In the genomic region with DNA sequence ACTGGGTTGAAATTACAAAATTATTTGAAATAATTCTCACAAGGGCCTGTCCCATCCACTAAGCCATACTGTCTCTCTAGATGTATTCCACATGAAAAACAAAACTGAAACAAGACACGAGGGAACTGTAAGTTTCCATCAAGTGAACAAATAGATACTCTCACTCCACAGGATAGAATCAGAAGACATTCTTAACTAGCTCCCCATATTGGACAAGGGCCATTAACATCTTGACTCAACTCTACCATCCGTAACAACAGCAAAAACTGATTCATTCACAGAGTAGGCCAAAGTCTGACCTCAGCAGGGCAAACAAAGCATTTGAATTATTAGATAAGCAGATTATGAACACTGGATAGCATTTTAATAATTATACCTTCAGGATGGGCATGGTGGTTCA, we compare ENCODE assay signal across 8 cellular contexts. TPM values are rescaled to one million over a fixed set of nuclear protein-coding genes. Genes with fewer than 3 reads are reported as not detected.
DNase-seq lines count a peak whose midpoint lies in the region; ATAC-seq and TF ChIP-seq lines count a peak whose summit lies in the region.

No MANE protein-coding gene starts in this region.

- H3K27me3 Mint-ChIP-seq in effector memory CD8-positive, alpha-beta T cell, result no peaks in the 10 kb centered on the region

- peak overlapping the region in 1 of 2 donors; percentile 13 for H3K4me3 Mint-ChIP-seq in effector memory CD8-positive, alpha-beta T cell

- H3K27ac Mint-ChIP-seq in effector memory CD8-positive, alpha-beta T cell, result peak overlapping the region in 1 of 2 donors; percentile 24

- peaks cover 19% of the 10 kb centered on the region for H3K36me3 Mint-ChIP-seq in effector memory CD8-positive, alpha-beta T cell (ENCODE audit: insufficient read depth)

- peaks cover 19 to 22% of the 10 kb centered on the region in 2 donors for H3K4me1 Mint-ChIP-seq in effector memory CD8-positive, alpha-beta T cell (ENCODE audit: low read depth in 2 of 2)

- DNase-seq in AG10803 (ENCODE audit: low read depth), result peak; percentile 85
- DNase-seq in RPMI7951 (ENCODE audit: low read depth), result peak; percentile 58
- peak; percentile 11 for DNase-seq in islet precursor cell
- no peak for DNase-seq in GOT3 (lab: John Stamatoyannopoulos, UW)
- no peak for DNase-seq in effector memory CD8-positive, alpha-beta T cell

- H3K4me3 ChIP-seq in AG10803 (ENCODE audit: low read length), result no peak overlapping the region

- ATAC-seq in GM19467 (IDR thresholded peaks at IDR 0.05; ENCODE audit: unreplicated experiment), result peak; percentile 50
- ATAC-seq in GM19035 (IDR thresholded peaks at IDR 0.05; ENCODE audit: unreplicated experiment), result no peak
- ATAC-seq in effector memory CD8-positive, alpha-beta T cell (replicated peaks), result no peak
- no peak for ATAC-seq in HG03159 (IDR thresholded peaks at IDR 0.05; ENCODE audit: unreplicated experiment)

- TF ChIP-seq CTCF in AG10803 (conservative IDR thresholded peaks at IDR 0.05; ENCODE audit: low read length), result no peak

- H3K9me3 Mint-ChIP-seq in effector memory CD8-positive, alpha-beta T cell, result no peaks in the 10 kb centered on the region

RNA-seq across cellular contexts. Expression of a gene that starts 29.1 kb away (rescaled TPM):
- total RNA-seq in RPMI7951 (2014; rRNA removed; shearing (Covaris generic)), result 40.9 and 41.1 TPM in 2 replicates

Comparison
In these comparisons a context has a peak if more than half of its experiments do, and no peak if none do; other contexts are left out.
1. DNase-seq: peak in AG10803 (single experiment), RPMI7951 (single experiment) and islet precursor cell (single experiment); none in GOT3 (single experiment) and effector memory CD8-positive, alpha-beta T cell (0 of 3).